15 cellular contexts compared by ENCODE assay signal in genomic region chr14:77310041-77310440, GRCh38. TPM values are rescaled to one million over a fixed set of nuclear protein-coding genes. Genes with fewer than 3 reads are reported as not detected.
"Had no signal": no experiment of that assay in that cellular context is flagged by ENCODE, and none has a peak within 500 bp of the region (broad histone marks: within the 10 kb centered on the region; RNA-seq: fewer than 3 reads in every experiment).

No MANE protein-coding gene starts in this region.

- H3K27me3 ChIP-seq: right lobe of liver, SJSA1, upper lobe of left lung had no signal

- FAIRE-seq: endothelial cell of umbilical vein had no signal

- H3K4me3 Mint-ChIP-seq: activated CD4-positive, alpha-beta memory T cell treated with anti-CD3 and anti-CD28 coated beads for 36 hours; activated naive CD4-positive, alpha-beta T cell treated with anti-CD3 and anti-CD28 coated beads, Interleukin-2, amount 50 U/mL, for 24 hours; activated T-helper 1 cell treated with anti-CD3 and anti-CD28 coated beads, Interleukin-12 subunit alpha, Interleukin-12 subunit beta, Interleukin-2, Interleukin-4 antibody, amounts not matched to agents 30 ng/mL and 10 ng/mL and 1 ng/mL, durations not matched to agents 14 hours and 24 hours and 36 hours; natural killer cell had no signal

- DNase-seq: activated CD4-positive, alpha-beta memory T cell treated with anti-CD3 and anti-CD28 coated beads for 36 hours; glutamatergic neuron; mammary epithelial cell; mucosa of descending colon; natural killer cell; right lobe of liver; stimulated activated CD4-positive, alpha-beta T cell treated with anti-CD3 and anti-CD28 coated beads, Interleukin-2, amount 100 ng/mL, for 24 hours; stimulated activated naive CD4-positive, alpha-beta T cell; upper lobe of left lung had no signal

- H3K27ac Mint-ChIP-seq: activated CD4-positive, alpha-beta memory T cell treated with anti-CD3 and anti-CD28 coated beads for 36 hours; activated naive CD4-positive, alpha-beta T cell treated with anti-CD3 and anti-CD28 coated beads, Interleukin-2, amount 50 U/mL, for 24 hours; activated T-helper 1 cell treated with anti-CD3 and anti-CD28 coated beads, Interleukin-12 subunit alpha, Interleukin-12 subunit beta, Interleukin-2, Interleukin-4 antibody, amounts not matched to agents 30 ng/mL and 10 ng/mL and 1 ng/mL, durations not matched to agents 14 hours and 24 hours and 36 hours; natural killer cell; progenitor cell of endocrine pancreas had no signal

- H3K4me3 ChIP-seq: mucosa of descending colon, right lobe of liver, SJSA1, upper lobe of left lung had no signal

- H3K27ac ChIP-seq: right lobe of liver, SJSA1, upper lobe of left lung had no signal

- H3K4me1 Mint-ChIP-seq: activated naive CD4-positive, alpha-beta T cell treated with anti-CD3 and anti-CD28 coated beads, Interleukin-2, amount 50 U/mL, for 24 hours; natural killer cell had no signal

- H3K27me3 Mint-ChIP-seq: activated CD4-positive, alpha-beta memory T cell treated with anti-CD3 and anti-CD28 coated beads for 36 hours; activated naive CD4-positive, alpha-beta T cell treated with anti-CD3 and anti-CD28 coated beads, Interleukin-2, amount 50 U/mL, for 24 hours; progenitor cell of endocrine pancreas had no signal

- H3K36me3 Mint-ChIP-seq: activated CD4-positive, alpha-beta memory T cell treated with anti-CD3 and anti-CD28 coated beads for 36 hours; natural killer cell had no signal

- H3K9me3 Mint-ChIP-seq: activated CD4-positive, alpha-beta memory T cell treated with anti-CD3 and anti-CD28 coated beads for 36 hours; activated naive CD4-positive, alpha-beta T cell treated with anti-CD3 and anti-CD28 coated beads, Interleukin-2, amount 50 U/mL, for 24 hours; activated T-helper 1 cell treated with anti-CD3 and anti-CD28 coated beads, Interleukin-12 subunit alpha, Interleukin-12 subunit beta, Interleukin-2, Interleukin-4 antibody, amounts not matched to agents 30 ng/mL and 10 ng/mL and 1 ng/mL, durations not matched to agents 14 hours and 24 hours and 36 hours; natural killer cell had no signal

RNA-seq across cellular contexts. Expression of gene NGB, which starts 39.0 kb away (rescaled TPM):
- total RNA-seq: activated CD4-positive, alpha-beta memory T cell treated with anti-CD3 and anti-CD28 coated beads for 36 hours; activated T-helper 1 cell treated with anti-CD3 and anti-CD28 coated beads, Interleukin-12 subunit alpha, Interleukin-12 subunit beta, Interleukin-2, Interleukin-4 antibody, amounts not matched to agents 30 ng/mL and 10 ng/mL and 1 ng/mL, durations not matched to agents 14 hours and 24 hours and 36 hours; chondrocyte; endothelial cell of umbilical vein; natural killer cell; progenitor cell of endocrine pancreas; right lobe of liver; SJSA1 had no signal
- polyA plus RNA-seq: endothelial cell of umbilical vein had no signal
